In the genomic region with DNA sequence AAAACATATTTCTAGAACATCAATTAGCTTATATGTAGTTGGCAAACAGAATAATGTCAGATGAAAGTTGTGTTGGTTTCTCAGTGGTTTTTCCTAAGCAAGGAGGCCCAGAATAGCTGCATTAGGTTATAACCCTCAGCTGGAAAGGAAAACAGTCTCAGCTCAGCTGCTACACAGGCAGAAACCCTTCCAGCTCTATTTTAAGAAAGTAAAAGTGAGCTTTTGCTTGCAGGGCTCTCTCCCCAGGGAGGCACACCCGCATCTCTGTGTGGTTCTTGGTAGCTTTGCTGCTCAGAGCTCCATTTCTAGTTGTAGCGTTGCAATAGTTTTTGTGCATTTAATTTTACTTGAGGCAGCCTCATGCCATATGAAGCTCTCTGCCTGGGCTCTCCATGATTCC, we compare ENCODE assay signal across 8 cellular contexts. TPM values are rescaled to one million over a fixed set of nuclear protein-coding genes. Genes with fewer than 3 reads are reported as not detected.
DNase-seq lines count a peak whose midpoint lies in the region; ATAC-seq and TF ChIP-seq lines count a peak whose summit lies in the region.

No MANE protein-coding gene starts in this region.

- H3K9ac ChIP-seq in PC-3 (ENCODE audit: low read length) = no peak overlapping the region

- DNase-seq in AG08395 (ENCODE audit: low spot score) = peak; percentile 10
- DNase-seq in left ventricle myocardium inferior = peak; percentile 52
- DNase-seq in activated gamma-delta T cell (lab: John Stamatoyannopoulos, UW) = no peak
- no peak for DNase-seq in T-helper 2 cell
- no peak for DNase-seq in PC-3
- no peak for DNase-seq in NCI-H524 (lab: John Stamatoyannopoulos, UW)

- no peaks in the 10 kb centered on the region for H3F3A ChIP-seq in PC-3 (ENCODE audit: low read length, unreplicated experiment)

- H3K4me1 ChIP-seq in left ventricle myocardium inferior = peaks cover 42% of the 10 kb centered on the region
- H3K4me1 ChIP-seq in PC-3 (ENCODE audit: insufficient read depth, low read length) = no peaks in the 10 kb centered on the region

- CTCF ChIA-PET in PC-3 (lab: Charles Lee) = no interaction called here

- H3K36me3 ChIP-seq in left ventricle myocardium inferior (peaks cover 36% of the 10 kb centered on the region), PC-3 (ENCODE audit: low read depth, low read length) (peaks cover 24% of the 10 kb centered on the region; the same call in 1 of the 2 replicates)

- H3K27ac ChIP-seq in left ventricle myocardium inferior (replicated peaks) (peak overlapping the region; percentile 79), PC-3 (ENCODE audit: low read length) (no peak overlapping the region)

- H3K9me3 ChIP-seq in left ventricle myocardium inferior (replicated peaks) (no peaks in the 10 kb centered on the region), PC-3 (ENCODE audit: low read length) (no peaks in the 10 kb centered on the region)

- no peak overlapping the region for H3K4me2 ChIP-seq in PC-3 (ENCODE audit: low read length)

- no peak overlapping the region for H2AFZ ChIP-seq in PC-3 (ENCODE audit: low read length)

- peak overlapping the region; percentile 29 for H3K4me3 ChIP-seq in left ventricle myocardium inferior
- H3K4me3 ChIP-seq in PC-3 (ENCODE audit: low read length) = no peak overlapping the region

- BruUV-seq in PC-3 (replicated peaks; lab: Mats Ljungman, UMichigan) = no TSS peak

- no peaks in the 10 kb centered on the region for H4K20me1 ChIP-seq in PC-3 (ENCODE audit: low read length)

- H3K9me2 ChIP-seq in PC-3 (replicated peaks; ENCODE audit: low read length) = no peaks in the 10 kb centered on the region

- ATAC-seq in GM21367 (IDR thresholded peaks at IDR 0.05; ENCODE audit: unreplicated experiment) = peak; percentile 94
- ATAC-seq in HG03469 (IDR thresholded peaks at IDR 0.05; ENCODE audit: unreplicated experiment) = peak; percentile 86
- no peak for ATAC-seq in PC-3

- TF ChIP-seq CTCF in left ventricle myocardium inferior (IDR thresholded peaks at IDR 0.05; ENCODE audit: borderline replicate concordance) = no peak
- TF ChIP-seq CTCF in PC-3 (conservative IDR thresholded peaks at IDR 0.05; ENCODE audit: low read depth, low read length) = no peak

- POLR2A ChIA-PET in PC-3 (lab: Charles Lee; ENCODE audit: unreplicated experiment) = no interaction called here

- intact Hi-C loops in left ventricle myocardium inferior (cut with micrococcal nuclease) (no loop called here), PC-3 (cut with micrococcal nuclease) (no loop called here)

- H3K27me3 ChIP-seq in left ventricle myocardium inferior (ENCODE audit: low read depth) (no peaks in the 10 kb centered on the region), PC-3 (ENCODE audit: low read length) (no peaks in the 10 kb centered on the region)

- H3K79me2 ChIP-seq in PC-3 (ENCODE audit: low read length) = no peaks in the 10 kb centered on the region

RNA-seq across cellular contexts. Expression of a gene that starts 54.6 kb away (rescaled TPM):
- total RNA-seq in left ventricle myocardium inferior (13.9 TPM), PC-3 (2014; rRNA removed) (18.8 and 19.4 TPM in 2 replicates)

Comparison
In these comparisons a context has a peak if more than half of its experiments do, and no peak if none do; other contexts are left out.
1. DNase-seq: peak in AG08395 (single experiment) and left ventricle myocardium inferior (single experiment); none in activated gamma-delta T cell (single experiment), T-helper 2 cell (0 of 5), PC-3 (single experiment) and NCI-H524 (0 of 2).